In the genomic region with DNA sequence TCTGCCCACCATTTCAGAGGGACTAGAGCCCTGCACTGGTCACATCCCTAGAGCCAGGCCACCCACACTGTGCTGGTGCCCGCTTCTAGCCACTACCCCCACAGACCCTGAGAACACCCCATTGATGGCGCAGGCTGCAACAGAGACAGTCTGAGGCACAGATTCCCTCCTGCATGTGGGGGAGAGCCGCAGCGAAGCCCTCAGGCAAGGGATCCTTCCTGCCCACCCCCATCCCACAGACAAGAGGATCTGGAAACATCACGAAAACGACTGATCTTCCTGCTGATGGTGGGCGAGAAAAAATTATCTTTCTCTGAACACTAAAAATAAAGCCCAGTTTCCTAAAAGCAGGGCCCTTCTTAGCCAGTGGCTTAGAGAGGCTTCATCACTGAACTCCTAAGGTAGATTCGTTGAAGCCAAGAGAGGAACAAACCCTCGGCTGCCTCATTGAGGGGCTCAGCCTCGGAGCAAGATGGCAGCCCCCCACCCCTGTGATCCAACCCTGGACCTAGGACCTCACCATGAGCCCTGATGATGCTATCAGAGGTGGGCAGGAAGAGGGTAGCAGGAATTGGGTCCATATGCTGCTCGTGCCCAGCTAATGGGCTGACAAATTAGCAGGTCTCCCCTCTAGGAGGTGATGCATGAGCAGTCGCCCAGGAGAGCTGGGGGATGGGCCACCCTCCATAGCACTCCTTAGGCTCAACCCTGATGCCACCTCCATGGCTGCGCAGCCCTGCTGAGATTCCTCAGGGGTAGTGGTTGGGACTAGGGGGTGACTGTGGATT, we compare ENCODE assay signal across 21 cellular contexts. TPM values are rescaled to one million over a fixed set of nuclear protein-coding genes. Genes with fewer than 3 reads are reported as not detected.
A peak's percentile ranks its signal among the peaks of the same experiment; 100 is the strongest.
DNase-seq lines count a peak whose midpoint lies in the region; ATAC-seq, FAIRE-seq and TF ChIP-seq lines count a peak whose summit lies in the region.
"Had no signal": no experiment of that assay in that cellular context is flagged by ENCODE, and none has a peak within 500 bp of the region (broad histone marks: within the 10 kb centered on the region; RNA-seq: fewer than 3 reads in every experiment).

No MANE protein-coding gene starts in this region.

- H4K91ac ChIP-seq in H1 (replicated peaks; ENCODE audit: insufficient read length, low read length) (no peak overlapping the region), neuronal stem cell (ENCODE audit: low read depth, low read length, poor library complexity) (no peak overlapping the region)

- H4K5ac ChIP-seq in H1 (ENCODE audit: insufficient read length, low read depth, low read length) = no peak overlapping the region

- no peaks in the 10 kb centered on the region for H3K9me3 Mint-ChIP-seq in activated CD8-positive, alpha-beta memory T cell treated with anti-CD3 and anti-CD28 coated beads, Interleukin-2, amount 10 ng/mL, durations not matched to agents 7 days and 5 days (ENCODE audit: low read depth)
- H3K9me3 Mint-ChIP-seq in CD4-positive, alpha-beta memory T cell = no peaks in the 10 kb centered on the region
- H3K9me3 Mint-ChIP-seq: HFFc6; T-helper 1 cell treated with Interleukin-12 subunit alpha and Interleukin-12 subunit beta and Interleukin-4 antibody, amounts not matched to agents 30 μg/mL and 1 μg/mL, for 36 hours had no signal

- H2BK120ac ChIP-seq in H1 (replicated peaks; ENCODE audit: low read depth, low read length) = no peak overlapping the region
- H2BK120ac ChIP-seq in neuronal stem cell (ENCODE audit: low read depth, low read length) = peak overlapping the region; percentile 4

- H4K8ac ChIP-seq in H1 (ENCODE audit: extremely low read depth, insufficient read depth, low read length) (no peak overlapping the region), neuronal stem cell (ENCODE audit: low read depth, low read length) (no peak overlapping the region)

- H3K27me3 Mint-ChIP-seq in activated CD8-positive, alpha-beta memory T cell treated with anti-CD3 and anti-CD28 coated beads, Interleukin-2, amount 10 ng/mL, durations not matched to agents 7 days and 5 days = no peaks in the 10 kb centered on the region
- H3K27me3 Mint-ChIP-seq in CD4-positive, alpha-beta memory T cell = no peaks in the 10 kb centered on the region

- no peak for FAIRE-seq in H1 (lab: Jason Lieb, UNC)
- FAIRE-seq: HepG2 had no signal

- H2BK12ac ChIP-seq in H1 (ENCODE audit: low read depth, low read length) = peak overlapping the region; percentile 81; the same call in 1 of the 2 replicates
- no peak overlapping the region for H2BK12ac ChIP-seq in neuronal stem cell (ENCODE audit: low read length)

- H3K23me2 ChIP-seq in H1 (ENCODE audit: low read depth, low read length) = no peaks in the 10 kb centered on the region

- no peak overlapping the region for H3K4me3 Mint-ChIP-seq in activated CD8-positive, alpha-beta memory T cell treated with anti-CD3 and anti-CD28 coated beads, Interleukin-2, amount 10 ng/mL, durations not matched to agents 7 days and 5 days
- H3K4me3 Mint-ChIP-seq in CD4-positive, alpha-beta memory T cell = peak overlapping the region in 1 of 8 donors; percentile 85
- H3K4me3 Mint-ChIP-seq: HFFc6 had no signal

- H3K18ac ChIP-seq in H1 (ENCODE audit: extremely low read depth, low read length) = no peak overlapping the region
- peak overlapping the region; percentile 54 for H3K18ac ChIP-seq in neuronal stem cell (ENCODE audit: low read length)

- no peak overlapping the region for H3K4me3 ChIP-seq in CD4-positive, alpha-beta memory T cell (ENCODE audit: low read length in 2 of 2)
- H3K4me3 ChIP-seq in H1 (ENCODE audit: extremely low read depth in 1 of 4, insufficient read depth in 2 of 4, low read depth in 3 of 4, low read length in 4 of 4) = no peak overlapping the region
- H3K4me3 ChIP-seq in neuronal stem cell (ENCODE audit: low read length in 2 of 2) = no peak overlapping the region
- H3K4me3 ChIP-seq: left ventricle myocardium inferior, smooth muscle cell, transverse colon had no signal

- H2BK15ac ChIP-seq in H1 (ENCODE audit: low read length) (no peak overlapping the region), neuronal stem cell (ENCODE audit: low read length) (no peak overlapping the region)

- H3K4me1 Mint-ChIP-seq in activated CD8-positive, alpha-beta memory T cell treated with anti-CD3 and anti-CD28 coated beads, Interleukin-2, amount 10 ng/mL, durations not matched to agents 7 days and 5 days = peaks cover 16% of the 10 kb centered on the region
- H3K4me1 Mint-ChIP-seq in CD4-positive, alpha-beta memory T cell = peaks cover 2 to 41% (median 14%) of the 10 kb centered on the region in 4 donors

- peak overlapping the region; percentile 31 for H3K27ac Mint-ChIP-seq in activated CD8-positive, alpha-beta memory T cell treated with anti-CD3 and anti-CD28 coated beads, Interleukin-2, amount 10 ng/mL, durations not matched to agents 7 days and 5 days
- H3K27ac Mint-ChIP-seq in CD4-positive, alpha-beta memory T cell = peak overlapping the region in 6 of 7 donors; percentile 50 to 97 (median 76)
- H3K27ac Mint-ChIP-seq: HFFc6 had no signal

- intact Hi-C loops in CD4-positive, alpha-beta memory T cell (cut with micrococcal nuclease) = no loop called here

- H2BK20ac ChIP-seq in H1 (ENCODE audit: low read length) = no peak overlapping the region

- TF ChIP-seq CTCF in H1 (IDR thresholded peaks at IDR 0.05; ENCODE audit: control extremely low read depth in 1 of 3, insufficient read depth in 1 of 3, low read depth in 1 of 3, low read length in 3 of 3) = no peak

- H2AK5ac ChIP-seq in H1 (ENCODE audit: low read depth, low read length) = no peak overlapping the region
- peak overlapping the region; percentile 76 for H2AK5ac ChIP-seq in neuronal stem cell (ENCODE audit: low read depth, low read length)

- peaks cover 3% of the 10 kb centered on the region; the same call in 1 of the 2 replicates for H3K79me1 ChIP-seq in H1 (ENCODE audit: low read depth, low read length)
- no peaks in the 10 kb centered on the region for H3K79me1 ChIP-seq in neuronal stem cell (ENCODE audit: low read depth, low read length)

- no peak for TF ChIP-seq RAD21 in H1 (IDR thresholded peaks at IDR 0.05 in 1 of 2, conservative IDR thresholded peaks at IDR 0.05 in 1 of 2; ENCODE audit: low read depth in 2 of 2, low read length in 2 of 2)

- ATAC-seq in activated CD8-positive, alpha-beta memory T cell treated with anti-CD3 and anti-CD28 coated beads, Interleukin-2, amount 10 ng/mL, durations not matched to agents 7 days and 5 days = no peak
- ATAC-seq in HG02642 (IDR thresholded peaks at IDR 0.05; ENCODE audit: poor library complexity, unreplicated experiment) (no peak), HG03095 (IDR thresholded peaks at IDR 0.05; ENCODE audit: unreplicated experiment) (no peak)
- ATAC-seq: HepG2 had no signal

- peaks cover 12% of the 10 kb centered on the region for H3K4me1 ChIP-seq in CD4-positive, alpha-beta memory T cell (ENCODE audit: insufficient read depth, low read length)
- H3K4me1 ChIP-seq in H1 (replicated peaks in 1 of 4; ENCODE audit: control insufficient read depth in 3 of 4, insufficient read depth in 4 of 4, low read length in 3 of 4) (peaks cover 0 to 18% (median 9%) of the 10 kb centered on the region in 4 experiments; a peak in 6 of 7 replicates), neuronal stem cell (ENCODE audit: control insufficient read depth in 2 of 2, insufficient read depth in 1 of 2, low read depth in 1 of 2, low read length in 2 of 2) (peaks cover 2 to 17% of the 10 kb centered on the region in 2 donors)
- H3K4me1 ChIP-seq: BE2C had no signal

- H3K14ac ChIP-seq in H1 (ENCODE audit: insufficient read length) = no peak overlapping the region
- H3K14ac ChIP-seq in neuronal stem cell (ENCODE audit: low read length) = peak overlapping the region; percentile 9

- H2AFZ ChIP-seq in H1 (ENCODE audit: low read length) = no peak overlapping the region
- no peak overlapping the region for H2AFZ ChIP-seq in neuronal stem cell (ENCODE audit: low read length)

- no peak overlapping the region for H3K56ac ChIP-seq in H1 (replicated peaks; ENCODE audit: insufficient read length, low read depth, low read length)

- no peak for DNase-seq in activated CD8-positive, alpha-beta memory T cell treated with anti-CD3 and anti-CD28 coated beads, Interleukin-2, amount 10 ng/mL, durations not matched to agents 7 days and 5 days
- DNase-seq in activated CD8-positive, alpha-beta memory T cell treated with anti-CD3 and anti-CD28 coated beads, Interleukin-2, amount 50 U/mL, for 4 hours = no peak
- no peak for DNase-seq in CD4-positive, alpha-beta memory T cell
- DNase-seq in H1 (ENCODE audit: low read depth in 1 of 2, low spot score in 2 of 2) (no peak), neuronal stem cell (ENCODE audit: low spot score) (no peak), NCI-H1417 (lab: John Stamatoyannopoulos, UW) (no peak)
- DNase-seq: ACHN; BE2C; HFFc6; Karpas-422; left ventricle myocardium inferior; NCI-H146; NCI-H446 treated with DMSO at 0.1 percent for 48 hours; RPMI8226; stimulated activated CD4-positive, alpha-beta T cell treated with anti-CD3 and anti-CD28 coated beads, Interleukin-2, amount 100 ng/mL, for 24 hours; transverse colon had no signal

- CTCF ChIA-PET in activated CD8-positive, alpha-beta memory T cell treated with anti-CD3 and anti-CD28 coated beads, Interleukin-2, amount 10 ng/mL, durations not matched to agents 7 days and 5 days (lab: Charles Lee) = interaction anchor here (0.6 to 1.0 kb wide), 2 partner anchors 9 to 13 kb away, joined by 3 read pairs; no protein-coding TSS in a partner anchor
- CTCF ChIA-PET in CD4-positive, alpha-beta memory T cell (lab: Charles Lee; ENCODE audit: partially characterized antibody) = interaction anchor here (1.0 kb wide), 1 partner anchor 14 kb away, joined by 3 read pairs; no protein-coding TSS in a partner anchor
- CTCF ChIA-PET in H1 (lab: Charles Lee; ENCODE audit: partially characterized antibody) = interaction anchor here (0.6 to 3.6 kb wide), 10 partner anchors 12 to 100 kb away, joined by 3 to 29 read pairs (median 4); no protein-coding TSS in a partner anchor

- POLR2A ChIA-PET in CD4-positive, alpha-beta memory T cell (lab: Charles Lee; ENCODE audit: partially characterized antibody) = interaction anchor here (1.1 kb wide), 1 partner anchor 12 kb away, joined by 3 read pairs; no protein-coding TSS in a partner anchor
- POLR2A ChIA-PET in H1 (lab: Charles Lee; ENCODE audit: partially characterized antibody) = interaction anchor here (1.3 kb wide), 1 partner anchor 121 kb away, joined by 3 read pairs; no protein-coding TSS in a partner anchor

- H3K9me3 ChIP-seq in CD4-positive, alpha-beta memory T cell (ENCODE audit: control insufficient read depth in 1 of 2, low read length in 2 of 2) = no peaks in the 10 kb centered on the region
- H3K9me3 ChIP-seq in H1 (ENCODE audit: insufficient read depth in 2 of 2, low read depth in 1 of 2, low read length in 1 of 2) = no peaks in the 10 kb centered on the region
- H3K9me3 ChIP-seq in neuronal stem cell (replicated peaks in 1 of 2; ENCODE audit: control insufficient read depth in 2 of 2, insufficient read depth in 1 of 2, low read depth in 1 of 2, low read length in 2 of 2) = no peaks in the 10 kb centered on the region
- H3K9me3 ChIP-seq: BE2C, left ventricle myocardium inferior, transverse colon had no signal

- peaks cover 1% of the 10 kb centered on the region for H3K36me3 Mint-ChIP-seq in activated CD8-positive, alpha-beta memory T cell treated with anti-CD3 and anti-CD28 coated beads, Interleukin-2, amount 10 ng/mL, durations not matched to agents 7 days and 5 days
- no peaks in the 10 kb centered on the region for H3K36me3 Mint-ChIP-seq in CD4-positive, alpha-beta memory T cell

- H3K23ac ChIP-seq in H1 (ENCODE audit: insufficient read length) (no peak overlapping the region), neuronal stem cell (ENCODE audit: low read depth, low read length, poor library complexity) (no peak overlapping the region)

- H4K20me1 ChIP-seq in H1 (replicated peaks in 1 of 2; ENCODE audit: control insufficient read depth in 1 of 2, insufficient read depth in 2 of 2, low read length in 2 of 2) = no peaks in the 10 kb centered on the region

- no peaks in the 10 kb centered on the region for H3K36me3 ChIP-seq in CD4-positive, alpha-beta memory T cell (ENCODE audit: insufficient read depth, low read length)
- H3K36me3 ChIP-seq in H1 (ENCODE audit: control insufficient read depth in 2 of 4, insufficient read depth in 4 of 4, low read length in 3 of 4) (no peaks in the 10 kb centered on the region), neuronal stem cell (replicated peaks in 1 of 2; ENCODE audit: control insufficient read depth in 2 of 2, insufficient read depth in 2 of 2, low read length in 2 of 2) (no peaks in the 10 kb centered on the region)
- H3K36me3 ChIP-seq: BE2C, left ventricle myocardium inferior, transverse colon had no signal

- TF ChIP-seq EP300 in H1 (IDR thresholded peaks at IDR 0.05; ENCODE audit: borderline replicate concordance in 1 of 2, low read depth in 2 of 2, low read length in 2 of 2) = no peak

- H3K79me2 ChIP-seq in H1 (ENCODE audit: control insufficient read depth in 1 of 2, insufficient read depth in 2 of 2, low read length in 2 of 2) = no peaks in the 10 kb centered on the region

- TF ChIP-seq POLR2A in H1 (IDR thresholded peaks at IDR 0.05; ENCODE audit: control extremely low read depth in 1 of 2, low read depth in 2 of 2, low read length in 2 of 2) = no peak

- no peaks in the 10 kb centered on the region for H3K27me3 ChIP-seq in CD4-positive, alpha-beta memory T cell (ENCODE audit: insufficient read depth, low read length)
- H3K27me3 ChIP-seq in H1 (replicated peaks in 1 of 4; ENCODE audit: control insufficient read depth in 3 of 4, extremely low read depth in 1 of 4, insufficient read depth in 3 of 4, low read length in 3 of 4) = no peaks in the 10 kb centered on the region
- peaks cover 0 to 47% (median 0%) of the 10 kb centered on the region in 3 experiments for H3K27me3 ChIP-seq in neuronal stem cell (ENCODE audit: control insufficient read depth in 3 of 3, insufficient read depth in 3 of 3, low read depth in 1 of 3, low read length in 3 of 3)
- H3K27me3 ChIP-seq: BE2C, transverse colon had no signal

- no peak overlapping the region for H3K9ac ChIP-seq in H1 (replicated peaks in 1 of 4; ENCODE audit: extremely low read depth in 1 of 4, low read depth in 3 of 4, low read length in 3 of 4)
- H3K9ac ChIP-seq in neuronal stem cell (ENCODE audit: low read depth, low read length, poor library complexity) = no peak overlapping the region

- peak overlapping the region; percentile 58 for H3K27ac ChIP-seq in CD4-positive, alpha-beta memory T cell (ENCODE audit: low read depth, low read length)
- H3K27ac ChIP-seq in H1 (ENCODE audit: low read depth, low read length) (no peak overlapping the region), neuronal stem cell (replicated peaks; ENCODE audit: low read length) (no peak overlapping the region)
- H3K27ac ChIP-seq: left ventricle myocardium inferior had no signal

- H3K4me2 ChIP-seq in H1 (ENCODE audit: insufficient read depth in 1 of 2, low read depth in 2 of 2, low read length in 2 of 2) (no peak overlapping the region), neuronal stem cell (ENCODE audit: insufficient read depth, low read length, poor library complexity, severe bottlenecking) (no peak overlapping the region)
- H3K4me2 ChIP-seq: smooth muscle cell had no signal

- peak overlapping the region; percentile 1; the same call in 1 of the 2 replicates for H2BK5ac ChIP-seq in H1 (ENCODE audit: low read depth, low read length)
- no peak overlapping the region for H2BK5ac ChIP-seq in neuronal stem cell (ENCODE audit: low read length)

- WGBS in H1 (ENCODE audit: extremely low coverage in 1 of 2, insufficient coverage in 1 of 2, insufficient read length in 1 of 2, insufficient replicate concordance in 2 of 2, low coverage in 1 of 2, low lambda C conversion rate in 2 of 2, missing lambda C conversion rate in 1 of 2), 2 experiments = 94% methylated on average over 13 of the region's 13 CpGs; no CpG with 5 or more reads in 1 of the 2 experiments
- WGBS in neuronal stem cell (ENCODE audit: extremely low coverage in 2 of 2, insufficient read length in 2 of 2, insufficient replicate concordance in 1 of 2), 2 donors = no CpG with 5 or more reads among the region's 13 CpGs

- H3K4ac ChIP-seq in H1 (replicated peaks; ENCODE audit: insufficient read length, low read depth, low read length) = no peak overlapping the region
- peak overlapping the region; percentile 87 for H3K4ac ChIP-seq in neuronal stem cell (ENCODE audit: low read length)

RNA-seq across cellular contexts. Expression of a gene that starts 54.5 kb away (rescaled TPM):
- 1 to 10 TPM in 1 of 2 experiments, under 1 TPM in 1; 0.56 to 1.1 TPM for total RNA-seq in activated CD8-positive, alpha-beta memory T cell treated with anti-CD3 and anti-CD28 coated beads, Interleukin-2, amount 10 ng/mL, durations not matched to agents 7 days and 5 days
- total RNA-seq in CD4-positive, alpha-beta memory T cell = 1 to 10 TPM; 1.7 to 1.9 TPM
- polyA plus RNA-seq in CD4-positive, alpha-beta memory T cell = under 1 TPM in 1 of 2 donors, not detected in 1; 0.24 TPM
- total RNA-seq in H1 (2021; fragmentation: NEBNext Ultra II Directional; extraction: Animal tissue kit (Norgen Biotek cat#: 25700)) = 14.0 and 14.1 TPM in 2 replicates
- 24.9 and 25.0 TPM in 2 replicates for polyA plus RNA-seq in H1 (2011; rRNA removed)
- 14.3 TPM for polyA plus RNA-seq in H1 (2011; cell fraction: cytosol; rRNA removed)
- polyA plus RNA-seq in H1 (2011; cell fraction: nucleus; rRNA removed) = 43.9 TPM
- 16.0 to 28.5 TPM (median 22.8 TPM) in 4 replicates for polyA plus RNA-seq in H1 (2012, experiment 1 of 2)
- polyA plus RNA-seq in H1 (2012, experiment 2 of 2) = 13.3 TPM
- 16.1 TPM for polyA plus RNA-seq in H1 (2013, experiment 1 of 2)
- 13.8 TPM for polyA plus RNA-seq in H1 (2013, experiment 2 of 2)
- polyA minus RNA-seq in H1 (2011; rRNA and poly(A)+ RNA removed) = 16.8 and 18.9 TPM in 2 replicates
- polyA minus RNA-seq in H1 (2011; cell fraction: cytosol; rRNA and poly(A)+ RNA removed) = 14.2 TPM
- polyA minus RNA-seq in H1 (2011; cell fraction: nucleus; rRNA and poly(A)+ RNA removed) = 9.4 TPM
- polyA plus RNA-seq in neuronal stem cell (2013, experiment 1 of 2) = 12.5 TPM
- polyA plus RNA-seq in neuronal stem cell (2013, experiment 2 of 2) = 12.2 TPM
- total RNA-seq: HepG2 had no signal
- polyA plus RNA-seq: HepG2 had no signal
